ENCODE assay signal across 8 cellular contexts in the genomic region with DNA sequence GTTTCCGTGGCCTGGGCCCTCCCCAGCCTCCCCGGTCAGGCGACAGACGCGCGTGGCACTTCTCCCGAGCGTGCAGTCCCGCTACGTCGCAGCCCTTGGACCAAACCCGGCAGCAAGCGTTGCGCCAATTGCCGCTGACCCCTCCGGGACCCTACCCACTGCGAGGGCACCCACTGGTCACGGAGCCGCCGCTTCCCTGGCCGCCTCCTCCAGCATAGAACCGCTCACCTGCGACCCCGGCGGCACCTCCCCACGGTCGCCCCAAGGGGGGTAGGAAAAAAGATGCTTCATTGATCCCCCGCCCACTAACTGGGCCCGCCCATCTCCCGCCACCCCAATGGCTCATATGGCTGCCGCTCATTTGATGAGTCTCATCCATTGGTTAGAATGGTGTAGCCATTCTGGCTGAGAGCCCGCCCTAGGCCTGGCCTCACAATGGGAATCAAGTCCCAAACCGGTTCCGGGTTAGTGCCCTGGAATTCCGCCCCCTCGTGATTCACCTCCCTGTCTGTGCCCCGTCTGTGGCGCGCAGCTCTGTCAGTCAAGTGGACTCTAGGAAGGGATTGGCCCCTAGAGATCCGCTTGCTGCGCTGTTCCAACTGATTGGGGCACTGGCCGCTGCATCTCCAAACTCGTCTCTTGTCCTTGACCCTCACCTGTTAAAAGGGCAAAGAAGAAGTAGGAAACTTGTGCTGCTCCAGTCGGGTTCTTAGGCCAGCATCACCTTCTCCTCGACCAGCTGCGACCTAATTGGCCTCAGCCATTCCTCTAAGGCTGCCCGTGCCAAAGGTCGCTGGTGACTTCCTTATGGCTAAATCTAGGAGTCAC. TPM values are rescaled to one million over a fixed set of nuclear protein-coding genes. Genes with fewer than 3 reads are reported as not detected.
DNase-seq lines count a peak whose midpoint lies in the region; TF ChIP-seq lines count a peak whose summit lies in the region.

A gene (minus strand): TSS at position 274 of the 828 bp plus-strand sequence. CDS start 11,323 bp downstream, outside the sequence.

- TF ChIP-seq CTCF in HFF-Myc (IDR thresholded peaks at IDR 0.05; ENCODE audit: low read depth, low read length, missing control alignments) (no peak), NB4 (IDR thresholded peaks at IDR 0.05; ENCODE audit: low read depth, low read length) (no peak), SK-N-SH (IDR thresholded peaks at IDR 0.05) (no peak)

- TF ChIP-seq EP300 in SK-N-SH (IDR thresholded peaks at IDR 0.05; ENCODE audit: borderline replicate concordance in 1 of 2, low read depth in 1 of 2, low read length in 1 of 2) = no peak

- no peaks in the 10 kb centered on the region for H3K9me3 ChIP-seq in SK-N-SH

- H3K4me3 ChIP-seq in HFF-Myc (replicated peaks; ENCODE audit: low read depth, low read length) = peak within 1 kb of the TSS; percentile 89
- peak within 1 kb of the TSS; percentile 85 for H3K4me3 ChIP-seq in NB4 (ENCODE audit: low read depth, low read length)
- peak within 1 kb of the TSS; percentile 80 to 81 for H3K4me3 ChIP-seq in SK-N-SH (ENCODE audit: low read depth in 2 of 2, low read length in 1 of 2)

- H2AFZ ChIP-seq in SK-N-SH (ENCODE audit: low read depth) = peak within 1 kb of the TSS; percentile 98

- peak; percentile 47 for TF ChIP-seq POLR2A in NB4 (IDR thresholded peaks at IDR 0.05; ENCODE audit: extremely low read depth, insufficient read length)

- H3K36me3 ChIP-seq in SK-N-SH (replicated peaks in 1 of 2; ENCODE audit: control insufficient read depth in 1 of 2, insufficient read depth in 2 of 2, low read length in 1 of 2) = peaks cover 12 to 25% of the 10 kb centered on the region in 2 experiments

- peak within 1 kb of the TSS; percentile 78 for H3K9ac ChIP-seq in SK-N-SH

- peaks cover 0 to 27% of the 10 kb centered on the region in 2 experiments; a peak in 3 of 4 replicates for H3K4me1 ChIP-seq in SK-N-SH (ENCODE audit: control insufficient read depth in 1 of 2, insufficient read depth in 2 of 2, low read depth in 1 of 2, low read length in 1 of 2)

- no peaks in the 10 kb centered on the region for H4K20me1 ChIP-seq in SK-N-SH (ENCODE audit: insufficient read depth)

- peak within 1 kb of the TSS; percentile 72 for H3K4me2 ChIP-seq in SK-N-SH

- DNase-seq in GF-D8 (lab: John Stamatoyannopoulos, UW) (peak; percentile 100), HFF-Myc (ENCODE audit: extremely low read depth, low read depth) (peak; percentile 98), NB4 (ENCODE audit: low read depth) (peak; percentile 99), SK-N-SH (peak; percentile 94), germinal center (ENCODE audit: low spot score) (peak; percentile 97), non-pigmented ciliary epithelial cell (ENCODE audit: low read depth) (peak; percentile 98), superior temporal gyrus (ENCODE audit: extremely low spot score) (peak; percentile 100)
- DNase-seq in activated naive CD4-positive, alpha-beta T cell treated with anti-CD3 and anti-CD28 coated beads, Interleukin-2, amount 50 U/mL, for 16 hours = peak; percentile 97

- CTCF ChIA-PET in SK-N-SH (lab: Yijun Ruan, JAX) = interaction anchor here (1.1 kb wide), 1 partner anchor 55 kb away, joined by 3 read pairs; a partner anchor contains a TSS

- no peaks in the 10 kb centered on the region for H3K27me3 ChIP-seq in SK-N-SH (ENCODE audit: insufficient read depth)

- peak within 1 kb of the TSS; percentile 60 to 85 for H3K27ac ChIP-seq in SK-N-SH (ENCODE audit: low read depth in 2 of 2, low read length in 1 of 2)

- POLR2A ChIA-PET in SK-N-SH (lab: Yijun Ruan, JAX) = no interaction called here

- TF ChIP-seq RAD21 in SK-N-SH (IDR thresholded peaks at IDR 0.05; ENCODE audit: low read length) = no peak

- H3F3A ChIP-seq in SK-N-SH (replicated peaks; ENCODE audit: insufficient read depth) = no peaks in the 10 kb centered on the region

- H3K9me2 ChIP-seq in SK-N-SH = no peaks in the 10 kb centered on the region

- peaks cover 43% of the 10 kb centered on the region for H3K79me2 ChIP-seq in SK-N-SH (ENCODE audit: insufficient read depth)

- under 1% methylated on average over 17 of the region's 48 CpGs for WGBS in SK-N-SH (ENCODE audit: low lambda C conversion rate)

TF ChIP-seq in SK-N-SH, 30 proteins besides CTCF, POLR2A, EP300 and RAD21 (continues in another document):
- TF ChIP-seq MXI1 (IDR thresholded peaks at IDR 0.05; ENCODE audit: low read depth, low read length) (peak; percentile 57; the same call in 1 of the 2 replicates), TAF1 (IDR thresholded peaks at IDR 0.05; ENCODE audit: borderline replicate concordance, low read depth, low read length) (0 out of 2 replicates have a peak, but pooled peaks have one; percentile 40), EZH2phosphoT487 (IDR thresholded peaks at IDR 0.05; ENCODE audit: borderline replicate concordance, low read depth) (no peak), NFIC (IDR thresholded peaks at IDR 0.05; ENCODE audit: borderline replicate concordance) (no peak; the same call in 1 of the 2 replicates), CHD2 (IDR thresholded peaks at IDR 0.05; ENCODE audit: low read length, partially characterized antibody) (peak; percentile 96), RCOR1 (IDR thresholded peaks at IDR 0.05; ENCODE audit: low read length) (no peak; the same call in 1 of the 2 replicates), MEF2A (IDR thresholded peaks at IDR 0.05; ENCODE audit: borderline replicate concordance, low read depth) (no peak), SIN3A (IDR thresholded peaks at IDR 0.05; ENCODE audit: borderline replicate concordance, low read depth, low read length) (peak; percentile 17; the same call in 1 of the 2 replicates), FOXM1 (IDR thresholded peaks at IDR 0.05; ENCODE audit: low read depth) (no peak), SMC3 (IDR thresholded peaks at IDR 0.05; ENCODE audit: low read depth, low read length) (no peak), JUND (IDR thresholded peaks at IDR 0.05) (peak; percentile 62; the same call in 1 of the 2 replicates), POLR2AphosphoS5 (IDR thresholded peaks at IDR 0.05; ENCODE audit: low read depth, low read length) (no peak; the same call in none of the 2 replicates), RFX5 (IDR thresholded peaks at IDR 0.05; ENCODE audit: low read length) (0 out of 2 replicates have a peak, but pooled peaks have one; percentile 38), YY1 (IDR thresholded peaks at IDR 0.05; ENCODE audit: low read depth) (no peak), RXRA (IDR thresholded peaks at IDR 0.05; ENCODE audit: borderline replicate concordance, low read depth) (no peak), TCF12 (IDR thresholded peaks at IDR 0.05) (no peak)
- TF ChIP-seq, protein P1, sequence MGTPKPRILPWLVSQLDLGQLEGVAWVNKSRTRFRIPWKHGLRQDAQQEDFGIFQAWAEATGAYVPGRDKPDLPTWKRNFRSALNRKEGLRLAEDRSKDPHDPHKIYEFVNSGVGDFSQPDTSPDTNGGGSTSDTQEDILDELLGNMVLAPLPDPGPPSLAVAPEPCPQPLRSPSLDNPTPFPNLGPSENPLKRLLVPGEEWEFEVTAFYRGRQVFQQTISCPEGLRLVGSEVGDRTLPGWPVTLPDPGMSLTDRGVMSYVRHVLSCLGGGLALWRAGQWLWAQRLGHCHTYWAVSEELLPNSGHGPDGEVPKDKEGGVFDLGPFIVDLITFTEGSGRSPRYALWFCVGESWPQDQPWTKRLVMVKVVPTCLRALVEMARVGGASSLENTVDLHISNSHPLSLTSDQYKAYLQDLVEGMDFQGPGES (IDR thresholded peaks at IDR 0.05; ENCODE audit: low read depth, low read length) = peak; percentile 90
- TF ChIP-seq, protein P2, sequence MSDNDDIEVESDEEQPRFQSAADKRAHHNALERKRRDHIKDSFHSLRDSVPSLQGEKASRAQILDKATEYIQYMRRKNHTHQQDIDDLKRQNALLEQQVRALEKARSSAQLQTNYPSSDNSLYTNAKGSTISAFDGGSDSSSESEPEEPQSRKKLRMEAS (IDR thresholded peaks at IDR 0.05; ENCODE audit: low read depth) = peak; percentile 8; the same call in 1 of the 2 replicates
- TF ChIP-seq, protein P3, sequence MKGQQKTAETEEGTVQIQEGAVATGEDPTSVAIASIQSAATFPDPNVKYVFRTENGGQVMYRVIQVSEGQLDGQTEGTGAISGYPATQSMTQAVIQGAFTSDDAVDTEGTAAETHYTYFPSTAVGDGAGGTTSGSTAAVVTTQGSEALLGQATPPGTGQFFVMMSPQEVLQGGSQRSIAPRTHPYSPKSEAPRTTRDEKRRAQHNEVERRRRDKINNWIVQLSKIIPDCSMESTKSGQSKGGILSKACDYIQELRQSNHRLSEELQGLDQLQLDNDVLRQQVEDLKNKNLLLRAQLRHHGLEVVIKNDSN (IDR thresholded peaks at IDR 0.05; ENCODE audit: borderline replicate concordance, low read depth) = no peak; the same call in 1 of the 2 replicates
- TF ChIP-seq, protein P4, sequence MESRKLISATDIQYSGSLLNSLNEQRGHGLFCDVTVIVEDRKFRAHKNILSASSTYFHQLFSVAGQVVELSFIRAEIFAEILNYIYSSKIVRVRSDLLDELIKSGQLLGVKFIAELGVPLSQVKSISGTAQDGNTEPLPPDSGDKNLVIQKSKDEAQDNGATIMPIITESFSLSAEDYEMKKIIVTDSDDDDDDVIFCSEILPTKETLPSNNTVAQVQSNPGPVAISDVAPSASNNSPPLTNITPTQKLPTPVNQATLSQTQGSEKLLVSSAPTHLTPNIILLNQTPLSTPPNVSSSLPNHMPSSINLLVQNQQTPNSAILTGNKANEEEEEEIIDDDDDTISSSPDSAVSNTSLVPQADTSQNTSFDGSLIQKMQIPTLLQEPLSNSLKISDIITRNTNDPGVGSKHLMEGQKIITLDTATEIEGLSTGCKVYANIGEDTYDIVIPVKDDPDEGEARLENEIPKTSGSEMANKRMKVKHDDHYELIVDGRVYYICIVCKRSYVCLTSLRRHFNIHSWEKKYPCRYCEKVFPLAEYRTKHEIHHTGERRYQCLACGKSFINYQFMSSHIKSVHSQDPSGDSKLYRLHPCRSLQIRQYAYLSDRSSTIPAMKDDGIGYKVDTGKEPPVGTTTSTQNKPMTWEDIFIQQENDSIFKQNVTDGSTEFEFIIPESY (IDR thresholded peaks at IDR 0.05; ENCODE audit: borderline replicate concordance, low read depth) = 0 out of 2 replicates have a peak, but pooled peaks have one; percentile 14

RNA-seq across cellular contexts. Expression of the gene that starts here (rescaled TPM):
- polyA plus RNA-seq in SK-N-SH (2012; rRNA removed) = 6.2 and 8.5 TPM in 2 replicates
- 11.3 and 14.3 TPM in 2 replicates for polyA plus RNA-seq in SK-N-SH (2012; cell fraction: cytosol; rRNA removed)
- polyA plus RNA-seq in SK-N-SH (2012; cell fraction: nucleus; rRNA removed) = 7.6 and 10.2 TPM in 2 replicates

Comparison
In these comparisons a context has a peak if more than half of its experiments do, and no peak if none do; other contexts are left out.
1. Peak in every context shown above with its lines: DNase-seq, H3K4me3 ChIP-seq and H3K27ac ChIP-seq.